Comparison of ENCODE assay signal across 1 cellular context in the genomic region with DNA sequence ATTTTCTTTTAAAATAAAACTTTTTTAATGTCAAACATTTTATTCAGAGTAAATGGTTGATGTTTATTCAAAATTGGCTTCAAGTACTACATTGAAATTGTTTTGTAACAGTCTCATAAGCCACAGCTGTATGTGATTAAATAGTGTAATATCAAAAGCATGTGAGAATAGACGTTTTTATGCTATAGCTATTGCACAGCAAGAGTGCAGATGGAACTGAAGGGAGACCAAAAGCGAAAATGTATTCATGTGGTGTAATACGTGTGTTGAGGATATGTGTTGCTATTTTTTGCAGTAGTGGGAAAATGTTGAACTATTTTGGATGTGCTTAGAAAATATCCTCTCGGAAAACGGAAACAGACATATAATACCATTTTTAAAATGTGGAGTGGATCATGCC.
A peak's percentile ranks its signal among the peaks of the same experiment; 100 is the strongest.
TF ChIP-seq lines count a peak whose summit lies in the region.

No MANE protein-coding gene starts in this region.

TF ChIP-seq in IMR-90, 13 proteins besides CTCF, POLR2A, EP300 and RAD21 (continued from another document):
- TF ChIP-seq MAZ (IDR thresholded peaks at IDR 0.05; ENCODE audit: borderline replicate concordance, low read depth, low read length) (no peak), FOS (IDR thresholded peaks at IDR 0.05; ENCODE audit: low read depth, low read length) (no peak), CEBPB (IDR thresholded peaks at IDR 0.05; ENCODE audit: low read depth, low read length) (peak; percentile 52; the same call in 1 of the 2 replicates), MAFK (IDR thresholded peaks at IDR 0.05; ENCODE audit: low read depth, low read length) (no peak; the same call in 1 of the 2 replicates)
